In genomic region chr3:52286777-52287110, GRCh38 we compare ENCODE assay signal across 7 cellular contexts. TPM values are rescaled to one million over a fixed set of nuclear protein-coding genes. Genes with fewer than 3 reads are reported as not detected.
DNase-seq lines count a peak whose midpoint lies in the region; ATAC-seq and TF ChIP-seq lines count a peak whose summit lies in the region.

No MANE protein-coding gene starts in this region.

- ATAC-seq in stimulated activated memory B cell treated with anti-CD40 and anti-IgM and Interleukin-4, amounts not matched to agents 10 μg/mL and 1 μg/mL and 100 μg/mL, for 72 hours = no peak
- ATAC-seq in HG03139 (IDR thresholded peaks at IDR 0.05; ENCODE audit: unreplicated experiment) = no peak

- peak overlapping the region; percentile 86 for H3K9ac ChIP-seq in iPS-18a (ENCODE audit: low read length)

- H3K4me3 ChIP-seq in iPS-18a (ENCODE audit: low read length) = peak overlapping the region; percentile 78

- no peaks in the 10 kb centered on the region for H3K27me3 ChIP-seq in iPS-18a (ENCODE audit: control insufficient read depth, insufficient read depth, low read length)

- H3K27ac Mint-ChIP-seq in HFFc6 = peak overlapping the region; percentile 100
- H3K27ac Mint-ChIP-seq in activated T-helper 1 cell treated with anti-CD3 and anti-CD28 coated beads, Interleukin-12 subunit alpha, Interleukin-12 subunit beta, Interleukin-2, Interleukin-4 antibody, amounts not matched to agents 30 ng/mL and 10 ng/mL and 1 ng/mL, durations not matched to agents 14 hours and 24 hours and 36 hours = peak overlapping the region; percentile 100
- peak overlapping the region; percentile 99 for H3K27ac Mint-ChIP-seq in stimulated activated memory B cell treated with anti-CD40 and anti-IgM and Interleukin-4, amounts not matched to agents 10 μg/mL and 1 μg/mL and 100 μg/mL, for 72 hours

- DNase-seq in HFFc6 = no peak
- no peak for DNase-seq in activated T-helper 1 cell treated with anti-CD3 and anti-CD28 coated beads, Interleukin-12 subunit alpha, Interleukin-12 subunit beta, Interleukin-2, Interleukin-4 antibody, amounts not matched to agents 30 ng/mL and 10 ng/mL and 1 ng/mL, durations not matched to agents 14 hours and 24 hours and 36 hours (ENCODE audit: low spot score)
- DNase-seq in NCI-H2196 (lab: John Stamatoyannopoulos, UW; ENCODE audit: unreplicated experiment) = no peak
- no peak for DNase-seq in NCI-H510A (lab: John Stamatoyannopoulos, UW)

- H3K9me3 ChIP-seq in iPS-18a (ENCODE audit: control insufficient read depth, low read depth, low read length) = no peaks in the 10 kb centered on the region

- peaks cover 6% of the 10 kb centered on the region for H3K36me3 Mint-ChIP-seq in HFFc6 (ENCODE audit: low read depth)
- peaks cover 11% of the 10 kb centered on the region for H3K36me3 Mint-ChIP-seq in activated T-helper 1 cell treated with anti-CD3 and anti-CD28 coated beads, Interleukin-12 subunit alpha, Interleukin-12 subunit beta, Interleukin-2, Interleukin-4 antibody, amounts not matched to agents 30 ng/mL and 10 ng/mL and 1 ng/mL, durations not matched to agents 14 hours and 24 hours and 36 hours (ENCODE audit: low read depth)
- H3K36me3 Mint-ChIP-seq in stimulated activated memory B cell treated with anti-CD40 and anti-IgM and Interleukin-4, amounts not matched to agents 10 μg/mL and 1 μg/mL and 100 μg/mL, for 72 hours = peaks cover 7% of the 10 kb centered on the region

- H3K4me3 Mint-ChIP-seq in HFFc6 = peak overlapping the region; percentile 92
- peak overlapping the region; percentile 99 for H3K4me3 Mint-ChIP-seq in activated T-helper 1 cell treated with anti-CD3 and anti-CD28 coated beads, Interleukin-12 subunit alpha, Interleukin-12 subunit beta, Interleukin-2, Interleukin-4 antibody, amounts not matched to agents 30 ng/mL and 10 ng/mL and 1 ng/mL, durations not matched to agents 14 hours and 24 hours and 36 hours
- H3K4me3 Mint-ChIP-seq in stimulated activated memory B cell treated with anti-CD40 and anti-IgM and Interleukin-4, amounts not matched to agents 10 μg/mL and 1 μg/mL and 100 μg/mL, for 72 hours = peak overlapping the region; percentile 98

- TF ChIP-seq CTCF in HFFc6 (IDR thresholded peaks at IDR 0.05) = no peak

- peaks cover 4% of the 10 kb centered on the region for H3K27me3 Mint-ChIP-seq in HFFc6 (ENCODE audit: insufficient read depth)
- no peaks in the 10 kb centered on the region for H3K27me3 Mint-ChIP-seq in activated T-helper 1 cell treated with anti-CD3 and anti-CD28 coated beads, Interleukin-12 subunit alpha, Interleukin-12 subunit beta, Interleukin-2, Interleukin-4 antibody, amounts not matched to agents 30 ng/mL and 10 ng/mL and 1 ng/mL, durations not matched to agents 14 hours and 24 hours and 36 hours (ENCODE audit: insufficient read depth)
- no peaks in the 10 kb centered on the region for H3K27me3 Mint-ChIP-seq in stimulated activated memory B cell treated with anti-CD40 and anti-IgM and Interleukin-4, amounts not matched to agents 10 μg/mL and 1 μg/mL and 100 μg/mL, for 72 hours

- intact Hi-C loops in activated T-helper 1 cell treated with anti-CD3 and anti-CD28 coated beads, Interleukin-12 subunit alpha, Interleukin-12 subunit beta, Interleukin-2, Interleukin-4 antibody, amounts not matched to agents 30 ng/mL and 10 ng/mL and 1 ng/mL, durations not matched to agents 14 hours and 24 hours and 36 hours (cut with micrococcal nuclease) = loop anchor here (1.0 to 5.0 kb wide), 3 partner anchors 8 to 304 kb away; partner anchors contain the start of genes ACY1 and WDR82

- no peaks in the 10 kb centered on the region for H3K36me3 ChIP-seq in iPS-18a (ENCODE audit: control insufficient read depth, low read depth, low read length)

- H3K4me1 ChIP-seq in iPS-18a (ENCODE audit: control insufficient read depth, low read depth, low read length) = peaks cover 4% of the 10 kb centered on the region

- no peaks in the 10 kb centered on the region for H3K9me3 Mint-ChIP-seq in HFFc6
- no peaks in the 10 kb centered on the region for H3K9me3 Mint-ChIP-seq in activated T-helper 1 cell treated with anti-CD3 and anti-CD28 coated beads, Interleukin-12 subunit alpha, Interleukin-12 subunit beta, Interleukin-2, Interleukin-4 antibody, amounts not matched to agents 30 ng/mL and 10 ng/mL and 1 ng/mL, durations not matched to agents 14 hours and 24 hours and 36 hours
- no peaks in the 10 kb centered on the region for H3K9me3 Mint-ChIP-seq in stimulated activated memory B cell treated with anti-CD40 and anti-IgM and Interleukin-4, amounts not matched to agents 10 μg/mL and 1 μg/mL and 100 μg/mL, for 72 hours

- H3K27ac ChIP-seq in iPS-18a (ENCODE audit: low read length) = no peak overlapping the region

- peaks cover 30% of the 10 kb centered on the region for H3K4me1 Mint-ChIP-seq in HFFc6 (ENCODE audit: low read depth)
- H3K4me1 Mint-ChIP-seq in activated T-helper 1 cell treated with anti-CD3 and anti-CD28 coated beads, Interleukin-12 subunit alpha, Interleukin-12 subunit beta, Interleukin-2, Interleukin-4 antibody, amounts not matched to agents 30 ng/mL and 10 ng/mL and 1 ng/mL, durations not matched to agents 14 hours and 24 hours and 36 hours (ENCODE audit: low read depth) = peaks cover 52% of the 10 kb centered on the region
- peaks cover 30% of the 10 kb centered on the region for H3K4me1 Mint-ChIP-seq in stimulated activated memory B cell treated with anti-CD40 and anti-IgM and Interleukin-4, amounts not matched to agents 10 μg/mL and 1 μg/mL and 100 μg/mL, for 72 hours

RNA-seq across cellular contexts. Expression of gene GLYCTK, which starts 0.9 kb away (rescaled TPM):
- total RNA-seq in HFFc6 (2021; fragmentation: NEBNext Ultra II Directional; extraction: Animal tissue kit (Norgen Biotek cat#: 25700)) = 1 to 10 TPM; 7.0 to 9.9 (median 8.7) TPM
- 17.0 and 18.3 TPM in 2 replicates for total RNA-seq in activated T-helper 1 cell treated with anti-CD3 and anti-CD28 coated beads, Interleukin-12 subunit alpha, Interleukin-12 subunit beta, Interleukin-2, Interleukin-4 antibody, amounts not matched to agents 30 ng/mL and 10 ng/mL and 1 ng/mL, durations not matched to agents 14 hours and 24 hours and 36 hours

RNA-seq across cellular contexts. Expression of gene WDR82, which starts 8.3 kb away (rescaled TPM):
- 10 to 100 TPM; 55.2 to 62.0 (median 58.6) TPM for total RNA-seq in HFFc6 (2021; fragmentation: NEBNext Ultra II Directional; extraction: Animal tissue kit (Norgen Biotek cat#: 25700))
- 105 and 107 TPM in 2 replicates for total RNA-seq in activated T-helper 1 cell treated with anti-CD3 and anti-CD28 coated beads, Interleukin-12 subunit alpha, Interleukin-12 subunit beta, Interleukin-2, Interleukin-4 antibody, amounts not matched to agents 30 ng/mL and 10 ng/mL and 1 ng/mL, durations not matched to agents 14 hours and 24 hours and 36 hours

RNA-seq across cellular contexts. Expression of gene DNAH1, which starts 29.4 kb away (rescaled TPM):
- total RNA-seq in HFFc6 (2021; fragmentation: NEBNext Ultra II Directional; extraction: Animal tissue kit (Norgen Biotek cat#: 25700)) = 1 to 10 TPM; 1.4 to 2.1 (median 1.8) TPM
- total RNA-seq in activated T-helper 1 cell treated with anti-CD3 and anti-CD28 coated beads, Interleukin-12 subunit alpha, Interleukin-12 subunit beta, Interleukin-2, Interleukin-4 antibody, amounts not matched to agents 30 ng/mL and 10 ng/mL and 1 ng/mL, durations not matched to agents 14 hours and 24 hours and 36 hours = 12.1 and 12.2 TPM in 2 replicates

RNA-seq across cellular contexts. Expression of gene PPM1M, which starts 41.2 kb away (rescaled TPM):
- total RNA-seq in HFFc6 (2021; fragmentation: NEBNext Ultra II Directional; extraction: Animal tissue kit (Norgen Biotek cat#: 25700)) = 10 to 100 TPM; 20.8 to 23.4 (median 20.9) TPM
- 57.1 and 59.5 TPM in 2 replicates for total RNA-seq in activated T-helper 1 cell treated with anti-CD3 and anti-CD28 coated beads, Interleukin-12 subunit alpha, Interleukin-12 subunit beta, Interleukin-2, Interleukin-4 antibody, amounts not matched to agents 30 ng/mL and 10 ng/mL and 1 ng/mL, durations not matched to agents 14 hours and 24 hours and 36 hours

RNA-seq across cellular contexts. Expression of gene TWF2, which starts 47.8 kb away (rescaled TPM):
- total RNA-seq in HFFc6 (2021; fragmentation: NEBNext Ultra II Directional; extraction: Animal tissue kit (Norgen Biotek cat#: 25700)) = 10 to 100 TPM; 73.9 to 83.0 (median 80.7) TPM
- 94.3 and 98.6 TPM in 2 replicates for total RNA-seq in activated T-helper 1 cell treated with anti-CD3 and anti-CD28 coated beads, Interleukin-12 subunit alpha, Interleukin-12 subunit beta, Interleukin-2, Interleukin-4 antibody, amounts not matched to agents 30 ng/mL and 10 ng/mL and 1 ng/mL, durations not matched to agents 14 hours and 24 hours and 36 hours
